In the genomic region with DNA sequence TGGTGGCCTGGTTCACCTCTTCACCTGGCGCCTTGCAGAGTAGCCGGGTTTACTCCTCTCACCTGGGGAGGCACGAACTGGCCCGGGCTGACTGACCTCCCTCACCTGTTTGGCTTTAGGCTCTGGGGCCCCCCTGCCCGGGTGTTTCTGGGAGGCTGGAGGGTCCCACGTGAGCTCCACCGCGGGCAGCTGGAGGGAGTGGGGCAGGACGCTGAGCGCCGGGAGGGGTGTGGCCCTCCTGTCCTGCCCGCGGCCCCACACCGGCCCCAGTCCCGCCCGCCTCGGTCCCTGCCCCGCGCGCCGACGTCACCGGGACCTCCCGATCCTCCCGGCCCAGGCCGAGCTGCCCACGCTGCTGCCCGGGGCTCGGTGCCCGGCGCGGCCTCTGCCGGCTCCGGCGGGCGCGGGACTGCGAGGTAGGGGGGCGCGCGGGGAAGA, we compare ENCODE assay signal across 1 cellular context.
TF ChIP-seq lines count a peak whose summit lies in the region.

A gene with protein sequence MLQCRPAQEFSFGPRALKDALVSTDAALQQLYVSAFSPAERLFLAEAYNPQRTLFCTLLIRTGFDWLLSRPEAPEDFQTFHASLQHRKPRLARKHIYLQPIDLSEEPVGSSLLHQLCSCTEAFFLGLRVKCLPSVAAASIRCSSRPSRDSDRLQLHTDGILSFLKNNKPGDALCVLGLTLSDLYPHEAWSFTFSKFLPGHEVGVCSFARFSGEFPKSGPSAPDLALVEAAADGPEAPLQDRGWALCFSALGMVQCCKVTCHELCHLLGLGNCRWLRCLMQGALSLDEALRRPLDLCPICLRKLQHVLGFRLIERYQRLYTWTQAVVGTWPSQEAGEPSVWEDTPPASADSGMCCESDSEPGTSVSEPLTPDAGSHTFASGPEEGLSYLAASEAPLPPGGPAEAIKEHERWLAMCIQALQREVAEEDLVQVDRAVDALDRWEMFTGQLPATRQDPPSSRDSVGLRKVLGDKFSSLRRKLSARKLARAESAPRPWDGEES (plus strand): TSS at position 322 of the 438 bp plus-strand sequence. CDS start 12,250 bp downstream, outside the sequence.

TF ChIP-seq in HEK293, 187 proteins besides CTCF, POLR2A, EP300 and RAD21 (continued from another document):
- TF ChIP-seq, protein P1, sequence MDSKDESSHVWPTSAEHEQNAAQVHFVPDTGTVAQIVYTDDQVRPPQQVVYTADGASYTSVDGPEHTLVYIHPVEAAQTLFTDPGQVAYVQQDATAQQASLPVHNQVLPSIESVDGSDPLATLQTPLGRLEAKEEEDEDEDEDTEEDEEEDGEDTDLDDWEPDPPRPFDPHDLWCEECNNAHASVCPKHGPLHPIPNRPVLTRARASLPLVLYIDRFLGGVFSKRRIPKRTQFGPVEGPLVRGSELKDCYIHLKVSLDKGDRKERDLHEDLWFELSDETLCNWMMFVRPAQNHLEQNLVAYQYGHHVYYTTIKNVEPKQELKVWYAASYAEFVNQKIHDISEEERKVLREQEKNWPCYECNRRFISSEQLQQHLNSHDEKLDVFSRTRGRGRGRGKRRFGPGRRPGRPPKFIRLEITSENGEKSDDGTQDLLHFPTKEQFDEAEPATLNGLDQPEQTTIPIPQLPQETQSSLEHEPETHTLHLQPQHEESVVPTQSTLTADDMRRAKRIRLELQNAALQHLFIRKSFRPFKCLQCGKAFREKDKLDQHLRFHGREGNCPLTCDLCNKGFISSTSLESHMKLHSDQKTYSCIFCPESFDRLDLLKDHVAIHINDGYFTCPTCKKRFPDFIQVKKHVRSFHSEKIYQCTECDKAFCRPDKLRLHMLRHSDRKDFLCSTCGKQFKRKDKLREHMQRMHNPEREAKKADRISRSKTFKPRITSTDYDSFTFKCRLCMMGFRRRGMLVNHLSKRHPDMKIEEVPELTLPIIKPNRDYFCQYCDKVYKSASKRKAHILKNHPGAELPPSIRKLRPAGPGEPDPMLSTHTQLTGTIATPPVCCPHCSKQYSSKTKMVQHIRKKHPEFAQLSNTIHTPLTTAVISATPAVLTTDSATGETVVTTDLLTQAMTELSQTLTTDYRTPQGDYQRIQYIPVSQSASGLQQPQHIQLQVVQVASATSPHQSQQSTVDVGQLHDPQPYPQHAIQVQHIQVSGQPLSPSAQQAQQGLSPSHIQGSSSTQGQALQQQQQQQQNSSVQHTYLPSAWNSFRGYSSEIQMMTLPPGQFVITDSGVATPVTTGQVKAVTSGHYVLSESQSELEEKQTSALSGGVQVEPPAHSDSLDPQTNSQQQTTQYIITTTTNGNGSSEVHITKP (tag by site-specific recombination; IDR thresholded peaks at IDR 0.05) = no peak
- no peak for TF ChIP-seq TRIM28 (IDR thresholded peaks at IDR 0.05; ENCODE audit: borderline replicate concordance, low read length)
- TF ChIP-seq, protein P2, sequence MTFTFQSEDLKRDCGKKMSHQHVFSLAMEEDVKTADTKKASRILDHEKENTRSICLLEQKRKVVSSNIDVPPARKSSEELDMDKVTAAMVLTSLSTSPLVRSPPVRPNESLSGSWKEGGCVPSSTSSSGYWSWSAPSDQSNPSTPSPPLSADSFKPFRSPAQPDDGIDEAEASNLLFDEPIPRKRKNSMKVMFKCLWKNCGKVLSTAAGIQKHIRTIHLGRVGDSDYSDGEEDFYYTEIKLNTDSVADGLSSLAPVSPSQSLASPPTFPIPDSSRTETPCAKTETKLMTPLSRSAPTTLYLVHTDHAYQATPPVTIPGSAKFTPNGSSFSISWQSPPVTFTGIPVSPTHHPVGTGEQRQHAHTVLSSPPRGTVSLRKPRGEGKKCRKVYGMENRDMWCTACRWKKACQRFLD (tag by site-specific recombination; IDR thresholded peaks at IDR 0.05) = no peak
- TF ChIP-seq KLF9 (tag by site-specific recombination; IDR thresholded peaks at IDR 0.05; ENCODE audit: low read depth) = no peak
- no peak for TF ChIP-seq ZNF544 (tag by site-specific recombination; IDR thresholded peaks at IDR 0.05)
- TF ChIP-seq ZNF350 (tag by site-specific recombination; IDR thresholded peaks at IDR 0.05) = no peak
- no peak for TF ChIP-seq KLF8 (tag by site-specific recombination; IDR thresholded peaks at IDR 0.05)
- TF ChIP-seq ZNF140 (tag by site-specific recombination; IDR thresholded peaks at IDR 0.05) = no peak
- TF ChIP-seq ZNF112 (tag by site-specific recombination; IDR thresholded peaks at IDR 0.05) = no peak
- TF ChIP-seq, protein P3, sequence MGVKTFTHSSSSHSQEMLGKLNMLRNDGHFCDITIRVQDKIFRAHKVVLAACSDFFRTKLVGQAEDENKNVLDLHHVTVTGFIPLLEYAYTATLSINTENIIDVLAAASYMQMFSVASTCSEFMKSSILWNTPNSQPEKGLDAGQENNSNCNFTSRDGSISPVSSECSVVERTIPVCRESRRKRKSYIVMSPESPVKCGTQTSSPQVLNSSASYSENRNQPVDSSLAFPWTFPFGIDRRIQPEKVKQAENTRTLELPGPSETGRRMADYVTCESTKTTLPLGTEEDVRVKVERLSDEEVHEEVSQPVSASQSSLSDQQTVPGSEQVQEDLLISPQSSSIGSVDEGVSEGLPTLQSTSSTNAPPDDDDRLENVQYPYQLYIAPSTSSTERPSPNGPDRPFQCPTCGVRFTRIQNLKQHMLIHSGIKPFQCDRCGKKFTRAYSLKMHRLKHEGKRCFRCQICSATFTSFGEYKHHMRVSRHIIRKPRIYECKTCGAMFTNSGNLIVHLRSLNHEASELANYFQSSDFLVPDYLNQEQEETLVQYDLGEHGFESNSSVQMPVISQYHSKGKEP (tag by site-specific recombination; IDR thresholded peaks at IDR 0.05) = no peak
- TF ChIP-seq ZNF629 (tag by site-specific recombination; IDR thresholded peaks at IDR 0.05) = no peak
- no peak for TF ChIP-seq ZNF10 (tag by site-specific recombination; IDR thresholded peaks at IDR 0.05)
- TF ChIP-seq SETDB1 (IDR thresholded peaks at IDR 0.05; ENCODE audit: insufficient read length, low read length) = no peak
- TF ChIP-seq, protein P4, sequence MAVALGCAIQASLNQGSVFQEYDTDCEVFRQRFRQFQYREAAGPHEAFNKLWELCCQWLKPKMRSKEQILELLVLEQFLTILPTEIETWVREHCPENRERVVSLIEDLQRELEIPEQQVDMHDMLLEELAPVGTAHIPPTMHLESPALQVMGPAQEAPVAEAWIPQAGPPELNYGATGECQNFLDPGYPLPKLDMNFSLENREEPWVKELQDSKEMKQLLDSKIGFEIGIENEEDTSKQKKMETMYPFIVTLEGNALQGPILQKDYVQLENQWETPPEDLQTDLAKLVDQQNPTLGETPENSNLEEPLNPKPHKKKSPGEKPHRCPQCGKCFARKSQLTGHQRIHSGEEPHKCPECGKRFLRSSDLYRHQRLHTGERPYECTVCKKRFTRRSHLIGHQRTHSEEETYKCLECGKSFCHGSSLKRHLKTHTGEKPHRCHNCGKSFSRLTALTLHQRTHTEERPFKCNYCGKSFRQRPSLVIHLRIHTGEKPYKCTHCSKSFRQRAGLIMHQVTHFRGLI (tag by site-specific recombination; IDR thresholded peaks at IDR 0.05) = no peak
- TF ChIP-seq ZNF114 (tag by site-specific recombination; IDR thresholded peaks at IDR 0.05) = no peak
- no peak for TF ChIP-seq ZBTB48 (tag by site-specific recombination; IDR thresholded peaks at IDR 0.05)
